1 cellular context compared by ENCODE assay signal in the genomic region with DNA sequence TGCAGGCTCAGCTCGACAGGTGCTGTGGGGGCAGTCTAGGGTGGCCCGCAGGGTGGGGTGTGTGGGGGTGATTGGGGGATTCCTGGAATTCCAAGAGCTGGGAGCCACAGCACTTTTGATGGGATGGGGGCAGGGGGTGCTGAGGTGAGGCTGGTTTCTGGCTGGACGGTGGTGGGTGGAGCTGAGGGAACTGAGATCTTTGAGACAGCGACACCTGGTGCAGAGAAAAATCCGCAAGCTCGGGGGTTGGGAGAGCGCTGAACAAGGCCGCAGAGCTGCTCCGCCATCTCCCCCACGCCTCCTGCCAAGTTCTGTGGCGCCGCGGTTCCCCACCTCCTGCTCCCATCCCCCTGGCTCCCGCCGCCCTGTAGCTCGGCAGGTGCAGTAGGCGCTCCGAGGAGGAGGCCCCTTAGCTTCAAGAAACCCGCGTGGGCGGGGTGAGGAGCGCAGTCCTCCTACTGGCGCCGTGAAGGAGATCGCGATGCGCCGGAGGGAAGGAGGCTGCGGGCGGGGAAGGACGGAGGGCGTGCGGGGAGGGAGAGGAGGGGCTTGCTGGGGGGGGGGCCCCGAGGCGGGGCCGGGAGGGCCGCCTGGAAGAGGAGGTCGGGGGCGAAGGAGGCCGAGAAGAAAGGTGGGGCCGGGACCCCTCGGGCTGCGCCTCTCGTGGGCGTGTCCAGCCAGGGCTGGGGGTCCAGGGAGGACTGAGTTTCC.
A peak's percentile ranks its signal among the peaks of the same experiment; 100 is the strongest.
TF ChIP-seq lines count a peak whose summit lies in the region.

No MANE protein-coding gene starts in this region.

TF ChIP-seq in HEK293, 187 proteins besides CTCF, POLR2A, EP300 and RAD21 (continued from another document and continues in another):
- TF ChIP-seq, protein P1, sequence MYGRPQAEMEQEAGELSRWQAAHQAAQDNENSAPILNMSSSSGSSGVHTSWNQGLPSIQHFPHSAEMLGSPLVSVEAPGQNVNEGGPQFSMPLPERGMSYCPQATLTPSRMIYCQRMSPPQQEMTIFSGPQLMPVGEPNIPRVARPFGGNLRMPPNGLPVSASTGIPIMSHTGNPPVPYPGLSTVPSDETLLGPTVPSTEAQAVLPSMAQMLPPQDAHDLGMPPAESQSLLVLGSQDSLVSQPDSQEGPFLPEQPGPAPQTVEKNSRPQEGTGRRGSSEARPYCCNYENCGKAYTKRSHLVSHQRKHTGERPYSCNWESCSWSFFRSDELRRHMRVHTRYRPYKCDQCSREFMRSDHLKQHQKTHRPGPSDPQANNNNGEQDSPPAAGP (tag by site-specific recombination; IDR thresholded peaks at IDR 0.05) = peak; percentile 75; the same call in 1 of the 2 replicates
- TF ChIP-seq ZNF214 (tag by site-specific recombination; IDR thresholded peaks at IDR 0.05; ENCODE audit: borderline replicate concordance) (no peak), ZEB2 (tag by site-specific recombination; IDR thresholded peaks at IDR 0.05) (peak; percentile 94), BCL11A (tag by site-specific recombination; IDR thresholded peaks at IDR 0.05; ENCODE audit: low read depth) (no peak; the same call in 1 of the 2 replicates), ZNF654 (tag by site-specific recombination; IDR thresholded peaks at IDR 0.05; ENCODE audit: low read depth) (peak; percentile 44), GLIS2 (tag by site-specific recombination; IDR thresholded peaks at IDR 0.05) (peak; percentile 83), ZNF629 (tag by site-specific recombination; IDR thresholded peaks at IDR 0.05) (peak; percentile 65), IKZF3 (tag by site-specific recombination; IDR thresholded peaks at IDR 0.05) (peak; percentile 57), ZFHX2 (tag by site-specific recombination; conservative IDR thresholded peaks at IDR 0.05) (peak; percentile 98), GLIS1 (tag by site-specific recombination; IDR thresholded peaks at IDR 0.05) (peak; percentile 91), GLI4 (tag by site-specific recombination; IDR thresholded peaks at IDR 0.05) (0 out of 2 replicates have a peak, but pooled peaks have one; percentile 28), ZNF174 (tag by site-specific recombination; IDR thresholded peaks at IDR 0.05) (no peak), ZNF544 (tag by site-specific recombination; IDR thresholded peaks at IDR 0.05) (no peak), ZNF366 (tag by site-specific recombination; conservative IDR thresholded peaks at IDR 0.05) (peak; percentile 88), SP3 (tag by site-specific recombination; IDR thresholded peaks at IDR 0.05) (peak; percentile 85), ZFP37 (tag by site-specific recombination; IDR thresholded peaks at IDR 0.05) (no peak), REPIN1 (tag by site-specific recombination; IDR thresholded peaks at IDR 0.05; ENCODE audit: low read depth) (no peak), ZNF585B (tag by site-specific recombination; IDR thresholded peaks at IDR 0.05) (no peak), SP7 (tag by site-specific recombination; IDR thresholded peaks at IDR 0.05) (peak; percentile 73; the same call in 1 of the 2 replicates), YY2 (tag by site-specific recombination; IDR thresholded peaks at IDR 0.05) (peak; percentile 64), KLF16 (tag by site-specific recombination; IDR thresholded peaks at IDR 0.05) (peak; percentile 70), ZNF133 (tag by site-specific recombination; IDR thresholded peaks at IDR 0.05) (no peak), ZNF350 (tag by site-specific recombination; IDR thresholded peaks at IDR 0.05) (no peak), ZIC2 (tag by site-specific recombination; IDR thresholded peaks at IDR 0.05) (peak; percentile 82), ZNF24 (tag by site-specific recombination; IDR thresholded peaks at IDR 0.05) (0 out of 2 replicates have a peak, but pooled peaks have one; percentile 39), SCRT2 (tag by site-specific recombination; IDR thresholded peaks at IDR 0.05) (peak; percentile 24; the same call in 1 of the 2 replicates), ZXDB (tag by site-specific recombination; IDR thresholded peaks at IDR 0.05) (peak; percentile 68), ZNF660 (tag by site-specific recombination; IDR thresholded peaks at IDR 0.05) (peak; percentile 26; the same call in 1 of the 2 replicates), FEZF1 (tag by site-specific recombination; IDR thresholded peaks at IDR 0.05) (no peak), ZFP69B (tag by site-specific recombination; IDR thresholded peaks at IDR 0.05) (no peak), ZNF19 (tag by site-specific recombination; IDR thresholded peaks at IDR 0.05; ENCODE audit: low read depth) (no peak), ZBTB7A (tag by site-specific recombination; IDR thresholded peaks at IDR 0.05; ENCODE audit: low read depth) (0 out of 2 replicates have a peak, but pooled peaks have one; percentile 39), ZNF423 (tag by site-specific recombination; IDR thresholded peaks at IDR 0.05) (0 out of 2 replicates have a peak, but pooled peaks have one; percentile 20), ZNF37A (tag by site-specific recombination; IDR thresholded peaks at IDR 0.05) (no peak), MYNN (tag by site-specific recombination; IDR thresholded peaks at IDR 0.05; ENCODE audit: borderline replicate concordance) (no peak)
- TF ChIP-seq, protein P2, sequence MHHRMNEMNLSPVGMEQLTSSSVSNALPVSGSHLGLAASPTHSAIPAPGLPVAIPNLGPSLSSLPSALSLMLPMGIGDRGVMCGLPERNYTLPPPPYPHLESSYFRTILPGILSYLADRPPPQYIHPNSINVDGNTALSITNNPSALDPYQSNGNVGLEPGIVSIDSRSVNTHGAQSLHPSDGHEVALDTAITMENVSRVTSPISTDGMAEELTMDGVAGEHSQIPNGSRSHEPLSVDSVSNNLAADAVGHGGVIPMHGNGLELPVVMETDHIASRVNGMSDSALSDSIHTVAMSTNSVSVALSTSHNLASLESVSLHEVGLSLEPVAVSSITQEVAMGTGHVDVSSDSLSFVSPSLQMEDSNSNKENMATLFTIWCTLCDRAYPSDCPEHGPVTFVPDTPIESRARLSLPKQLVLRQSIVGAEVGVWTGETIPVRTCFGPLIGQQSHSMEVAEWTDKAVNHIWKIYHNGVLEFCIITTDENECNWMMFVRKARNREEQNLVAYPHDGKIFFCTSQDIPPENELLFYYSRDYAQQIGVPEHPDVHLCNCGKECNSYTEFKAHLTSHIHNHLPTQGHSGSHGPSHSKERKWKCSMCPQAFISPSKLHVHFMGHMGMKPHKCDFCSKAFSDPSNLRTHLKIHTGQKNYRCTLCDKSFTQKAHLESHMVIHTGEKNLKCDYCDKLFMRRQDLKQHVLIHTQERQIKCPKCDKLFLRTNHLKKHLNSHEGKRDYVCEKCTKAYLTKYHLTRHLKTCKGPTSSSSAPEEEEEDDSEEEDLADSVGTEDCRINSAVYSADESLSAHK (tag by site-specific recombination; IDR thresholded peaks at IDR 0.05) = 0 out of 2 replicates have a peak, but pooled peaks have one; percentile 13
- TF ChIP-seq, protein P3, sequence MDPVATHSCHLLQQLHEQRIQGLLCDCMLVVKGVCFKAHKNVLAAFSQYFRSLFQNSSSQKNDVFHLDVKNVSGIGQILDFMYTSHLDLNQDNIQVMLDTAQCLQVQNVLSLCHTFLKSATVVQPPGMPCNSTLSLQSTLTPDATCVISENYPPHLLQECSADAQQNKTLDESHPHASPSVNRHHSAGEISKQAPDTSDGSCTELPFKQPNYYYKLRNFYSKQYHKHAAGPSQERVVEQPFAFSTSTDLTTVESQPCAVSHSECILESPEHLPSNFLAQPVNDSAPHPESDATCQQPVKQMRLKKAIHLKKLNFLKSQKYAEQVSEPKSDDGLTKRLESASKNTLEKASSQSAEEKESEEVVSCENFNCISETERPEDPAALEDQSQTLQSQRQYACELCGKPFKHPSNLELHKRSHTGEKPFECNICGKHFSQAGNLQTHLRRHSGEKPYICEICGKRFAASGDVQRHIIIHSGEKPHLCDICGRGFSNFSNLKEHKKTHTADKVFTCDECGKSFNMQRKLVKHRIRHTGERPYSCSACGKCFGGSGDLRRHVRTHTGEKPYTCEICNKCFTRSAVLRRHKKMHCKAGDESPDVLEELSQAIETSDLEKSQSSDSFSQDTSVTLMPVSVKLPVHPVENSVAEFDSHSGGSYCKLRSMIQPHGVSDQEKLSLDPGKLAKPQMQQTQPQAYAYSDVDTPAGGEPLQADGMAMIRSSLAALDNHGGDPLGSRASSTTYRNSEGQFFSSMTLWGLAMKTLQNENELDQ (tag by site-specific recombination; IDR thresholded peaks at IDR 0.05; ENCODE audit: low read depth) = no peak
- TF ChIP-seq, protein P4, sequence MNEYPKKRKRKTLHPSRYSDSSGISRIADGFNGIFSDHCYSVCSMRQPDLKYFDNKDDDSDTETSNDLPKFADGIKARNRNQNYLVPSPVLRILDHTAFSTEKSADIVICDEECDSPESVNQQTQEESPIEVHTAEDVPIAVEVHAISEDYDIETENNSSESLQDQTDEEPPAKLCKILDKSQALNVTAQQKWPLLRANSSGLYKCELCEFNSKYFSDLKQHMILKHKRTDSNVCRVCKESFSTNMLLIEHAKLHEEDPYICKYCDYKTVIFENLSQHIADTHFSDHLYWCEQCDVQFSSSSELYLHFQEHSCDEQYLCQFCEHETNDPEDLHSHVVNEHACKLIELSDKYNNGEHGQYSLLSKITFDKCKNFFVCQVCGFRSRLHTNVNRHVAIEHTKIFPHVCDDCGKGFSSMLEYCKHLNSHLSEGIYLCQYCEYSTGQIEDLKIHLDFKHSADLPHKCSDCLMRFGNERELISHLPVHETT (tag by site-specific recombination; IDR thresholded peaks at IDR 0.05) = 0 out of 2 replicates have a peak, but pooled peaks have one; percentile 30
- TF ChIP-seq, protein P5, sequence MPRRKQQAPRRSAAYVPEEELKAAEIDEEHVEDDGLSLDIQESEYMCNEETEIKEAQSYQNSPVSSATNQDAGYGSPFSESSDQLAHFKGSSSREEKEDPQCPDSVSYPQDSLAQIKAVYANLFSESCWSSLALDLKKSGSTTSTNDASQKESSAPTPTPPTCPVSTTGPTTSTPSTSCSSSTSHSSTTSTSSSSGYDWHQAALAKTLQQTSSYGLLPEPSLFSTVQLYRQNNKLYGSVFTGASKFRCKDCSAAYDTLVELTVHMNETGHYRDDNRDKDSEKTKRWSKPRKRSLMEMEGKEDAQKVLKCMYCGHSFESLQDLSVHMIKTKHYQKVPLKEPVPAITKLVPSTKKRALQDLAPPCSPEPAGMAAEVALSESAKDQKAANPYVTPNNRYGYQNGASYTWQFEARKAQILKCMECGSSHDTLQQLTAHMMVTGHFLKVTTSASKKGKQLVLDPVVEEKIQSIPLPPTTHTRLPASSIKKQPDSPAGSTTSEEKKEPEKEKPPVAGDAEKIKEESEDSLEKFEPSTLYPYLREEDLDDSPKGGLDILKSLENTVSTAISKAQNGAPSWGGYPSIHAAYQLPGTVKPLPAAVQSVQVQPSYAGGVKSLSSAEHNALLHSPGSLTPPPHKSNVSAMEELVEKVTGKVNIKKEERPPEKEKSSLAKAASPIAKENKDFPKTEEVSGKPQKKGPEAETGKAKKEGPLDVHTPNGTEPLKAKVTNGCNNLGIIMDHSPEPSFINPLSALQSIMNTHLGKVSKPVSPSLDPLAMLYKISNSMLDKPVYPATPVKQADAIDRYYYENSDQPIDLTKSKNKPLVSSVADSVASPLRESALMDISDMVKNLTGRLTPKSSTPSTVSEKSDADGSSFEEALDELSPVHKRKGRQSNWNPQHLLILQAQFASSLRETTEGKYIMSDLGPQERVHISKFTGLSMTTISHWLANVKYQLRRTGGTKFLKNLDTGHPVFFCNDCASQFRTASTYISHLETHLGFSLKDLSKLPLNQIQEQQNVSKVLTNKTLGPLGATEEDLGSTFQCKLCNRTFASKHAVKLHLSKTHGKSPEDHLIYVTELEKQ (tag by site-specific recombination; IDR thresholded peaks at IDR 0.05; ENCODE audit: borderline replicate concordance) = peak; percentile 33; the same call in 1 of the 2 replicates
- TF ChIP-seq, protein P6, sequence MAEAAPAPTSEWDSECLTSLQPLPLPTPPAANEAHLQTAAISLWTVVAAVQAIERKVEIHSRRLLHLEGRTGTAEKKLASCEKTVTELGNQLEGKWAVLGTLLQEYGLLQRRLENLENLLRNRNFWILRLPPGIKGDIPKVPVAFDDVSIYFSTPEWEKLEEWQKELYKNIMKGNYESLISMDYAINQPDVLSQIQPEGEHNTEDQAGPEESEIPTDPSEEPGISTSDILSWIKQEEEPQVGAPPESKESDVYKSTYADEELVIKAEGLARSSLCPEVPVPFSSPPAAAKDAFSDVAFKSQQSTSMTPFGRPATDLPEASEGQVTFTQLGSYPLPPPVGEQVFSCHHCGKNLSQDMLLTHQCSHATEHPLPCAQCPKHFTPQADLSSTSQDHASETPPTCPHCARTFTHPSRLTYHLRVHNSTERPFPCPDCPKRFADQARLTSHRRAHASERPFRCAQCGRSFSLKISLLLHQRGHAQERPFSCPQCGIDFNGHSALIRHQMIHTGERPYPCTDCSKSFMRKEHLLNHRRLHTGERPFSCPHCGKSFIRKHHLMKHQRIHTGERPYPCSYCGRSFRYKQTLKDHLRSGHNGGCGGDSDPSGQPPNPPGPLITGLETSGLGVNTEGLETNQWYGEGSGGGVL (tag by site-specific recombination; IDR thresholded peaks at IDR 0.05) = peak; percentile 81
- TF ChIP-seq, protein P7, sequence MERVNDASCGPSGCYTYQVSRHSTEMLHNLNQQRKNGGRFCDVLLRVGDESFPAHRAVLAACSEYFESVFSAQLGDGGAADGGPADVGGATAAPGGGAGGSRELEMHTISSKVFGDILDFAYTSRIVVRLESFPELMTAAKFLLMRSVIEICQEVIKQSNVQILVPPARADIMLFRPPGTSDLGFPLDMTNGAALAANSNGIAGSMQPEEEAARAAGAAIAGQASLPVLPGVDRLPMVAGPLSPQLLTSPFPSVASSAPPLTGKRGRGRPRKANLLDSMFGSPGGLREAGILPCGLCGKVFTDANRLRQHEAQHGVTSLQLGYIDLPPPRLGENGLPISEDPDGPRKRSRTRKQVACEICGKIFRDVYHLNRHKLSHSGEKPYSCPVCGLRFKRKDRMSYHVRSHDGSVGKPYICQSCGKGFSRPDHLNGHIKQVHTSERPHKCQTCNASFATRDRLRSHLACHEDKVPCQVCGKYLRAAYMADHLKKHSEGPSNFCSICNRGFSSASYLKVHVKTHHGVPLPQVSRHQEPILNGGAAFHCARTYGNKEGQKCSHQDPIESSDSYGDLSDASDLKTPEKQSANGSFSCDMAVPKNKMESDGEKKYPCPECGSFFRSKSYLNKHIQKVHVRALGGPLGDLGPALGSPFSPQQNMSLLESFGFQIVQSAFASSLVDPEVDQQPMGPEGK (tag by site-specific recombination; IDR thresholded peaks at IDR 0.05) = peak; percentile 91; the same call in 1 of the 2 replicates
- TF ChIP-seq, protein P8, sequence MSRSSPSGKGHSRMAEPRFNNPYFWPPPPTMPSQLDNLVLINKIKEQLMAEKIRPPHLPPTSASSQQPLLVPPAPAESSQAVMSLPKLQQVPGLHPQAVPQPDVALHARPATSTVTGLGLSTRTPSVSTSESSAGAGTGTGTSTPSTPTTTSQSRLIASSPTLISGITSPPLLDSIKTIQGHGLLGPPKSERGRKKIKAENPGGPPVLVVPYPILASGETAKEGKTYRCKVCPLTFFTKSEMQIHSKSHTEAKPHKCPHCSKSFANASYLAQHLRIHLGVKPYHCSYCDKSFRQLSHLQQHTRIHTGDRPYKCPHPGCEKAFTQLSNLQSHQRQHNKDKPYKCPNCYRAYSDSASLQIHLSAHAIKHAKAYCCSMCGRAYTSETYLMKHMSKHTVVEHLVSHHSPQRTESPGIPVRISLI (tag by site-specific recombination; IDR thresholded peaks at IDR 0.05) = no peak
- TF ChIP-seq, protein P9, sequence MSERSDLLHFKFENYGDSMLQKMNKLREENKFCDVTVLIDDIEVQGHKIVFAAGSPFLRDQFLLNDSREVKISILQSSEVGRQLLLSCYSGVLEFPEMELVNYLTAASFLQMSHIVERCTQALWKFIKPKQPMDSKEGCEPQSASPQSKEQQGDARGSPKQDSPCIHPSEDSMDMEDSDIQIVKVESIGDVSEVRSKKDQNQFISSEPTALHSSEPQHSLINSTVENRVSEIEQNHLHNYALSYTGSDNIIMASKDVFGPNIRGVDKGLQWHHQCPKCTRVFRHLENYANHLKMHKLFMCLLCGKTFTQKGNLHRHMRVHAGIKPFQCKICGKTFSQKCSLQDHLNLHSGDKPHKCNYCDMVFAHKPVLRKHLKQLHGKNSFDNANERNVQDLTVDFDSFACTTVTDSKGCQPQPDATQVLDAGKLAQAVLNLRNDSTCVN (tag by site-specific recombination; optimal IDR thresholded peaks at IDR 0.05) = peak; percentile 44
